In the genomic region with DNA sequence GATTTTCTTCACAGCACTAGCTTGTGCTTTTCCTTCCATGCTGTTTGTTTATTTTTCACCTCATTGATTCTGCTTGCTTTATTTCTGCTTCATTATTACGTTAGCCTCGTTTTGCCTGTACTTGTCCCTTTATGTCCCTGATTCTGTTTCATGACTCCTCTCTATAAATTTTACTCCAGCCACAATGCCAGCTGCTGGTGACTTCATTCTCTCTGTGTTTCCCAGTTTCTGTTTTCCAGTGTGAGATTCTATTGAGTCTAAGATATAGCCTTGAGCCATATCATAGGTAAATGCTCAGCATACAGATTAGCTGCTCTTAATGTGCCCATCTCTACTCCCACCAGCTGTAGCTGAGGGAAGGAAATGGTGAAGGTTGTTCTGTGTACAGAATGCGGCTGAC, we compare ENCODE assay signal across 21 cellular contexts. TPM values are rescaled to one million over a fixed set of nuclear protein-coding genes. Genes with fewer than 3 reads are reported as not detected.
"Had no signal": no experiment of that assay in that cellular context is flagged by ENCODE, and none has a peak within 500 bp of the region (broad histone marks: within the 10 kb centered on the region; RNA-seq: fewer than 3 reads in every experiment).

No MANE protein-coding gene starts in this region.

- H3K36me3 Mint-ChIP-seq: activated CD4-positive, alpha-beta memory T cell treated with anti-CD3 and anti-CD28 coated beads for 36 hours; activated CD8-positive, alpha-beta memory T cell treated with anti-CD3 and anti-CD28 coated beads, Interleukin-2, amount 10 ng/mL, durations not matched to agents 7 days and 5 days; activated naive CD4-positive, alpha-beta T cell treated with anti-CD3 and anti-CD28 coated beads, Interleukin-2, amount 50 U/mL, for 24 hours; natural killer cell treated with Interleukin-12 subunit alpha and Interleukin-12 subunit beta and Interleukin-15 and Interleukin-18, amount 100 ng/mL, for 72 hours had no signal

- H3K27ac ChIP-seq: esophagus squamous epithelium, left ventricle myocardium inferior, right atrium auricular region, skin epidermis, suprapubic skin had no signal

- H3K4me1 Mint-ChIP-seq: activated CD4-positive, alpha-beta T cell treated with anti-CD3 and anti-CD28 coated beads for 36 hours; activated CD8-positive, alpha-beta memory T cell treated with anti-CD3 and anti-CD28 coated beads, Interleukin-2, amount 10 ng/mL, durations not matched to agents 7 days and 5 days; activated naive CD4-positive, alpha-beta T cell treated with anti-CD3 and anti-CD28 coated beads, Interleukin-2, amount 50 U/mL, for 24 hours; T-helper 17 cell had no signal

- H3K9me3 Mint-ChIP-seq: activated CD4-positive, alpha-beta memory T cell treated with anti-CD3 and anti-CD28 coated beads for 36 hours; activated naive CD4-positive, alpha-beta T cell treated with anti-CD3 and anti-CD28 coated beads, Interleukin-2, amount 50 U/mL, for 24 hours; activated T-cell treated with anti-CD3 and anti-CD28 coated beads, Interleukin-2, amount 50 U/mL, for 24 hours; natural killer cell treated with Interleukin-12 subunit alpha and Interleukin-12 subunit beta and Interleukin-15 and Interleukin-18, amount 100 ng/mL, for 72 hours; stimulated activated naive CD8-positive, alpha-beta T cell treated with anti-CD3 and anti-CD28 coated beads, Interleukin-15, Interleukin-2, amounts not matched to agents 100 ng/mL and 50 ng/mL, for 24 hours had no signal

- H3K4me3 ChIP-seq: esophagus squamous epithelium, left ventricle myocardium inferior, right atrium auricular region, skin epidermis, suprapubic skin had no signal

- H3K27ac Mint-ChIP-seq: activated CD4-positive, alpha-beta memory T cell treated with anti-CD3 and anti-CD28 coated beads for 36 hours; activated CD4-positive, alpha-beta T cell treated with anti-CD3 and anti-CD28 coated beads for 36 hours; activated CD8-positive, alpha-beta memory T cell treated with anti-CD3 and anti-CD28 coated beads, Interleukin-2, amount 10 ng/mL, durations not matched to agents 7 days and 5 days; activated naive CD4-positive, alpha-beta T cell treated with anti-CD3 and anti-CD28 coated beads, Interleukin-2, amount 50 U/mL, for 24 hours; activated T-cell treated with anti-CD3 and anti-CD28 coated beads, Interleukin-2, amount 50 U/mL, for 24 hours; natural killer cell treated with Interleukin-12 subunit alpha and Interleukin-12 subunit beta and Interleukin-15 and Interleukin-18, amount 100 ng/mL, for 72 hours; stimulated activated naive CD8-positive, alpha-beta T cell treated with anti-CD3 and anti-CD28 coated beads, Interleukin-15, Interleukin-2, amounts not matched to agents 100 ng/mL and 50 ng/mL, for 24 hours; T-helper 17 cell had no signal

- H3K4me1 ChIP-seq: esophagus squamous epithelium, left ventricle myocardium inferior, right atrium auricular region, suprapubic skin had no signal

- DNase-seq: activated CD4-positive, alpha-beta memory T cell treated with anti-CD3 and anti-CD28 coated beads for 36 hours; activated CD4-positive, alpha-beta T cell treated with anti-CD3 and anti-CD28 coated beads for 36 hours; activated CD8-positive, alpha-beta memory T cell treated with anti-CD3 and anti-CD28 coated beads, Interleukin-2, amount 10 ng/mL, durations not matched to agents 7 days and 5 days; activated effector memory CD4-positive, alpha-beta T cell treated with anti-CD3 and anti-CD28 coated beads, Interleukin-2, amount 50 U/mL, for 16 hours; activated T-cell treated with anti-CD3 and anti-CD28 coated beads, Interleukin-2, amount 50 U/mL, for 24 hours; caudate nucleus; esophagus squamous epithelium; glutamatergic neuron; hypothalamus; left ventricle myocardium inferior; mesenchymal stem cell; posterior cingulate gyrus; T-helper 17 cell; trophoblast cell had no signal

- ATAC-seq: activated CD4-positive, alpha-beta T cell treated with anti-CD3 and anti-CD28 coated beads for 36 hours; activated CD8-positive, alpha-beta memory T cell treated with anti-CD3 and anti-CD28 coated beads, Interleukin-2, amount 10 ng/mL, durations not matched to agents 7 days and 5 days; natural killer cell treated with Interleukin-12 subunit alpha and Interleukin-12 subunit beta and Interleukin-15 and Interleukin-18, amount 100 ng/mL, for 72 hours; T-helper 17 cell had no signal

- H3K9me3 ChIP-seq: esophagus squamous epithelium, left ventricle myocardium inferior, right atrium auricular region, suprapubic skin had no signal

- H3K4me3 Mint-ChIP-seq: activated CD4-positive, alpha-beta memory T cell treated with anti-CD3 and anti-CD28 coated beads for 36 hours; activated CD4-positive, alpha-beta T cell treated with anti-CD3 and anti-CD28 coated beads for 36 hours; activated CD8-positive, alpha-beta memory T cell treated with anti-CD3 and anti-CD28 coated beads, Interleukin-2, amount 10 ng/mL, durations not matched to agents 7 days and 5 days; activated naive CD4-positive, alpha-beta T cell treated with anti-CD3 and anti-CD28 coated beads, Interleukin-2, amount 50 U/mL, for 24 hours; activated T-cell treated with anti-CD3 and anti-CD28 coated beads, Interleukin-2, amount 50 U/mL, for 24 hours; natural killer cell treated with Interleukin-12 subunit alpha and Interleukin-12 subunit beta and Interleukin-15 and Interleukin-18, amount 100 ng/mL, for 72 hours; stimulated activated naive CD8-positive, alpha-beta T cell treated with anti-CD3 and anti-CD28 coated beads, Interleukin-15, Interleukin-2, amounts not matched to agents 100 ng/mL and 50 ng/mL, for 24 hours; T-helper 17 cell had no signal

- FAIRE-seq: colon had no signal

- H3K36me3 ChIP-seq: esophagus squamous epithelium, left ventricle myocardium inferior, right atrium auricular region, suprapubic skin had no signal

- H3K27me3 ChIP-seq: right atrium auricular region, suprapubic skin had no signal

RNA-seq across cellular contexts. Expression of a gene that starts 19.3 kb away (rescaled TPM):
- total RNA-seq: activated CD4-positive, alpha-beta memory T cell treated with anti-CD3 and anti-CD28 coated beads for 36 hours; activated CD4-positive, alpha-beta T cell treated with anti-CD3 and anti-CD28 coated beads for 36 hours; natural killer cell treated with Interleukin-12 subunit alpha and Interleukin-12 subunit beta and Interleukin-15 and Interleukin-18, amount 100 ng/mL, for 72 hours had no signal
